ENCODE assay signal across 8 cellular contexts in the genomic region with DNA sequence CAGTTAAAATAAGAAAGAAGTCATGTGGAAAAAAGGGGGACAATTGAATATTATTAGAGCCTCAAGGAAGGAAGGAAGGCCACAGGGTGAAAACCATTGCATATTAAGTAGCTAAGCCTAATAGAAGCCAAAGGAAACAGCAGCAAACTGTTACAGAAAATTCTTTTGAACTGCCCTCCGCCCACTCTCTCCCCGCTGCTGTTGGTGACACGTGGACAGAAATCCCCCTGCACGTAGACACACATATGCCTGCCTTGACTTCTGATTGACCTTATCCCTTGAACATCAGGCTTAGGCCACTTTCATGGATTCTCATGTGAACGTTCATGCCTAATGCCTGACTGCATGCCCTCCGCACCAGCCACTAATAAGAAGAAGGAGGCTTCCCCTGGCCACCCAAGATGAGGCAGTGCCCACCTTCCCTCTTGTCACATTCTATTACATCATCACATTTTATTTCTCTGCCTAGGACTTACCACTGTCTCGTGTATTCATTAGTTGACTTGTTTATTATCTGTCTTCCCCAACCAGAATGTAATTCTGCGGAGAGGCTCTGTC.
A peak's percentile ranks its signal among the peaks of the same experiment; 100 is the strongest.
DNase-seq lines count a peak whose midpoint lies in the region; ATAC-seq and TF ChIP-seq lines count a peak whose summit lies in the region.

No MANE protein-coding gene starts in this region.

- peaks cover 40 to 45% (median 43%) of the 10 kb centered on the region in 3 donors for H3K4me1 Mint-ChIP-seq in CD8-positive, alpha-beta memory T cell
- peaks cover 24% of the 10 kb centered on the region for H3K4me1 Mint-ChIP-seq in memory B cell

- no peaks in the 10 kb centered on the region for H3K9me3 ChIP-seq in CD8-positive, alpha-beta memory T cell (ENCODE audit: low read length)
- no peaks in the 10 kb centered on the region for H3K9me3 ChIP-seq in PC-3 (ENCODE audit: low read length)
- H3K9me3 ChIP-seq in mucosa of descending colon = no peaks in the 10 kb centered on the region

- peaks cover 0 to 6% (median 3%) of the 10 kb centered on the region in 3 donors for H3K36me3 Mint-ChIP-seq in CD8-positive, alpha-beta memory T cell
- H3K36me3 Mint-ChIP-seq in memory B cell = peaks cover 1% of the 10 kb centered on the region

- H3K4me3 Mint-ChIP-seq in CD8-positive, alpha-beta memory T cell = peak overlapping the region in 2 of 7 donors; percentile 10 to 42
- no peak overlapping the region for H3K4me3 Mint-ChIP-seq in memory B cell

- TF ChIP-seq CTCF in PC-3 (conservative IDR thresholded peaks at IDR 0.05; ENCODE audit: low read depth, low read length) (no peak), mucosa of descending colon (IDR thresholded peaks at IDR 0.05) (no peak), omental fat pad (IDR thresholded peaks at IDR 0.05) (no peak)

- intact Hi-C loops in PC-3 (cut with micrococcal nuclease) (loop anchor here (2.0 to 10.0 kb wide), 2 partner anchors 112 to 160 kb away; no protein-coding TSS in a partner anchor), mucosa of descending colon (cut with DNase I, micrococcal nuclease) (no loop called here)

- POLR2A ChIA-PET in CD8-positive, alpha-beta memory T cell (lab: Charles Lee) = no interaction called here
- POLR2A ChIA-PET in PC-3 (lab: Charles Lee; ENCODE audit: unreplicated experiment) = no interaction called here

- H3K79me2 ChIP-seq in PC-3 (ENCODE audit: low read length) = no peaks in the 10 kb centered on the region

- H3K4me2 ChIP-seq in PC-3 (ENCODE audit: low read length) = peak overlapping the region; percentile 71

- H3K27me3 ChIP-seq in CD8-positive, alpha-beta memory T cell (ENCODE audit: insufficient read depth, low read length, poor library complexity, severe bottlenecking) = no peaks in the 10 kb centered on the region
- no peaks in the 10 kb centered on the region for H3K27me3 ChIP-seq in PC-3 (ENCODE audit: low read length)

- H3F3A ChIP-seq in PC-3 (ENCODE audit: low read length, unreplicated experiment) = no peaks in the 10 kb centered on the region

- H3K27ac ChIP-seq in CD8-positive, alpha-beta memory T cell (ENCODE audit: low read depth, low read length) = peak overlapping the region; percentile 14
- peak overlapping the region; percentile 91 for H3K27ac ChIP-seq in PC-3 (ENCODE audit: low read length)

- no TSS peak for BruUV-seq in PC-3 (replicated peaks; lab: Mats Ljungman, UMichigan)

- H3K27ac Mint-ChIP-seq in CD8-positive, alpha-beta memory T cell = peak overlapping the region in 4 of 8 donors; percentile 6 to 42 (median 16)
- H3K27ac Mint-ChIP-seq in memory B cell = no peak overlapping the region

- H4K20me1 ChIP-seq in PC-3 (ENCODE audit: low read length) = no peaks in the 10 kb centered on the region

- DNase-seq in CD8-positive, alpha-beta memory T cell = no peak
- DNase-seq in PC-3 (no peak), memory B cell (ENCODE audit: low spot score in 2 of 2) (no peak), mucosa of descending colon (no peak), dedifferentiated amniotic fluid mesenchymal stem cell (ENCODE audit: extremely low spot score) (no peak), omental fat pad (ENCODE audit: low spot score) (no peak)

- no peaks in the 10 kb centered on the region for H3K9me3 Mint-ChIP-seq in CD8-positive, alpha-beta memory T cell
- no peaks in the 10 kb centered on the region for H3K9me3 Mint-ChIP-seq in memory B cell

- no peaks in the 10 kb centered on the region for H3K36me3 ChIP-seq in CD8-positive, alpha-beta memory T cell (ENCODE audit: insufficient read depth, low read length)
- H3K36me3 ChIP-seq in PC-3 (ENCODE audit: low read depth, low read length) (no peaks in the 10 kb centered on the region), mucosa of descending colon (ENCODE audit: low read depth) (no peaks in the 10 kb centered on the region)

- H3K4me1 ChIP-seq in CD8-positive, alpha-beta memory T cell (ENCODE audit: insufficient read depth, low read length) = peaks cover 8% of the 10 kb centered on the region
- H3K4me1 ChIP-seq in PC-3 (ENCODE audit: insufficient read depth, low read length) (peaks cover 26% of the 10 kb centered on the region), mucosa of descending colon (ENCODE audit: low read depth) (no peaks in the 10 kb centered on the region)

- no peaks in the 10 kb centered on the region for H3K27me3 Mint-ChIP-seq in CD8-positive, alpha-beta memory T cell
- peaks cover 3% of the 10 kb centered on the region for H3K27me3 Mint-ChIP-seq in memory B cell

- H3K9ac ChIP-seq in PC-3 (ENCODE audit: low read length) = peak overlapping the region; percentile 37

- H3K4me3 ChIP-seq in CD8-positive, alpha-beta memory T cell (ENCODE audit: low read length) = no peak overlapping the region
- H3K4me3 ChIP-seq in PC-3 (ENCODE audit: low read length) (peak overlapping the region; percentile 29; the same call in 1 of the 2 replicates), mucosa of descending colon (no peak overlapping the region)

- H2AFZ ChIP-seq in PC-3 (ENCODE audit: low read length) = no peak overlapping the region

- CTCF ChIA-PET in CD8-positive, alpha-beta memory T cell (lab: Charles Lee) = no interaction called here
- CTCF ChIA-PET in PC-3 (lab: Charles Lee) = interaction anchor here (0.6 kb wide), 1 partner anchor 216 kb away, joined by 6 read pairs; no protein-coding TSS in a partner anchor

- ATAC-seq in GM21447 (IDR thresholded peaks at IDR 0.05; ENCODE audit: unreplicated experiment) (peak; percentile 7), PC-3 (no peak), memory B cell (ENCODE audit: low read depth) (peak; percentile 12), mucosa of descending colon (no peak), omental fat pad (ENCODE audit: low FRiP score) (no peak)
- no peak for ATAC-seq in activated CD4-positive, CD25-positive, alpha-beta regulatory T cell treated with anti-CD3 and anti-CD28 coated beads, Interleukin-2, amount 50 U/mL, for 24 hours

- no peaks in the 10 kb centered on the region for H3K9me2 ChIP-seq in PC-3 (replicated peaks; ENCODE audit: low read length)

Comparison
In these comparisons a context has a peak if more than half of its experiments do, and no peak if none do; other contexts are left out.
1. ATAC-seq: peak in GM21447 (single experiment) and memory B cell (single experiment); none in PC-3 (single experiment), activated CD4-positive, CD25-positive, alpha-beta regulatory T cell treated with anti-CD3 and anti-CD28 coated beads, Interleukin-2, amount 50 U/mL, for 24 hours (0 of 2), mucosa of descending colon (single experiment) and omental fat pad (single experiment).